ENCODE assay signal across 8 cellular contexts in the genomic region with DNA sequence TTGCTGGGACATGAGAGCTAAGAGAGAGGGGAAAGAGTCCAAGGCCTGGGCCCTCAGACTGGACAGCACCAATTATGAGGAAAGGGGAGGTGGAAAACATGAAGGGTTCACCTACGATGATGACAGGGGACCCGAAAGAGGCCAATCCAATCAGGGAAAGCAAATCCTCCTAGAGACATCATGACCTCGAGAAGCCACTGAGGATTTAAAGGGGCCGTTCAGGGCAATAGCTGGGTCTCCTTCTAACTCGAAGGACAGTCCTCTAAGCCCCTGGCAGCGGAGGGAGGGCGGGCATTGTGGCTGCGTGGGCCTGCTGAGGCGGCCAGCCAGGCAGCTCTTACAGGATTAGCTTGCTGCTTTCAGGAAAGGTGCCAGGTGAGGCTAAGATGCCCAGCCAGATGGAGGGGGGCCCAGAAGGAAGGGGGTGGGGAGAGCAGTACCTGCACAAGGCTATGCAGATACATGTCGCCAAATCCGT. TPM values are rescaled to one million over a fixed set of nuclear protein-coding genes. Genes with fewer than 3 reads are reported as not detected.
A peak's percentile ranks its signal among the peaks of the same experiment; 100 is the strongest.
DNase-seq lines count a peak whose midpoint lies in the region; ATAC-seq and TF ChIP-seq lines count a peak whose summit lies in the region.

No MANE protein-coding gene starts in this region.

- H3K4me1 Mint-ChIP-seq in endothelial cell (ENCODE audit: unreplicated experiment) (peaks cover 69% of the 10 kb centered on the region), Calu3 (ENCODE audit: low read depth, unreplicated experiment) (peaks cover 56% of the 10 kb centered on the region)

- H3K27ac ChIP-seq in GM23248 (peak overlapping the region; percentile 13; the same call in 1 of the 2 replicates), OCI-LY1 (ENCODE audit: low read depth, low read length, poor library complexity, severe bottlenecking) (peak overlapping the region; percentile 100), gastrocnemius medialis (peak overlapping the region; percentile 96 to 99 (median 98))

- H3K4me1 ChIP-seq in GM23248 (ENCODE audit: insufficient read depth), result peaks cover 77% of the 10 kb centered on the region
- H3K4me1 ChIP-seq in OCI-LY1 (ENCODE audit: insufficient read depth, low read length, severe bottlenecking), result peaks cover 100% of the 10 kb centered on the region
- H3K4me1 ChIP-seq in gastrocnemius medialis, result peaks cover 96 to 98% of the 10 kb centered on the region in 2 donors

- H3K36me3 Mint-ChIP-seq in endothelial cell (ENCODE audit: low read depth, unreplicated experiment), result peaks cover 15% of the 10 kb centered on the region
- H3K36me3 Mint-ChIP-seq in Calu3 (ENCODE audit: insufficient read depth, unreplicated experiment), result peaks cover 27% of the 10 kb centered on the region

- CTCF ChIA-PET in Calu3 (lab: Charles Lee), result no interaction called here

- 41 to 42% methylated on average over 11 of the region's 11 CpGs for WGBS in GM23248 (ENCODE audit: low coverage in 1 of 2, low lambda C conversion rate in 2 of 2, missing lambda C conversion rate in 2 of 2), 2 experiments

- H3K9me3 ChIP-seq in GM23248 (ENCODE audit: low read depth), result no peaks in the 10 kb centered on the region
- no peaks in the 10 kb centered on the region for H3K9me3 ChIP-seq in OCI-LY1 (ENCODE audit: low read length)
- no peaks in the 10 kb centered on the region for H3K9me3 ChIP-seq in gastrocnemius medialis

- peak; percentile 29 for DNase-seq in GM23248
- DNase-seq in endothelial cell (ENCODE audit: low spot score), result no peak
- DNase-seq in gastrocnemius medialis, result peak; percentile 74 to 97
- no peak for DNase-seq in GM03348 (ENCODE audit: low spot score)
- no peak for DNase-seq in Calu3

- H3K79me2 ChIP-seq in GM23248 (ENCODE audit: insufficient read depth) (peaks cover 100% of the 10 kb centered on the region), OCI-LY1 (ENCODE audit: insufficient read depth, low read length) (peaks cover 70% of the 10 kb centered on the region)

- H3K9ac ChIP-seq in GM23248 (no peak overlapping the region), OCI-LY1 (ENCODE audit: low read length) (peak overlapping the region; percentile 71)

- H3K4me3 ChIP-seq in GM23248, result no peak overlapping the region
- H3K4me3 ChIP-seq in OCI-LY1 (ENCODE audit: low read depth, low read length, poor library complexity, severe bottlenecking), result peak overlapping the region; percentile 45
- peak overlapping the region; percentile 40 to 89 (median 56) for H3K4me3 ChIP-seq in gastrocnemius medialis

- H3K27me3 Mint-ChIP-seq in endothelial cell (ENCODE audit: unreplicated experiment) (peaks cover 21% of the 10 kb centered on the region), Calu3 (ENCODE audit: unreplicated experiment) (no peaks in the 10 kb centered on the region)

- in situ Hi-C loops in GM23248 (cut with MboI) (no loop called here), gastrocnemius medialis (cut with MboI; ENCODE audit: low sequenced_read_pairs in 4 of 4) (loop anchor here in 1 of 4 donors (25.0 kb wide), 1 partner anchor 381 kb away; the partner anchor contains the start of gene LMNA)

- no peak overlapping the region for H2AFZ ChIP-seq in GM23248
- H2AFZ ChIP-seq in OCI-LY1 (ENCODE audit: low read length), result no peak overlapping the region

- peak; percentile 47 to 72 for TF ChIP-seq POLR2A in gastrocnemius medialis (IDR thresholded peaks at IDR 0.05)

- H3K27ac Mint-ChIP-seq in endothelial cell (ENCODE audit: unreplicated experiment) (peak overlapping the region; percentile 72), Calu3 (ENCODE audit: unreplicated experiment) (no peak overlapping the region)

- H4K20me1 ChIP-seq in GM23248 (ENCODE audit: insufficient read depth) (peaks cover 32% of the 10 kb centered on the region), OCI-LY1 (ENCODE audit: insufficient read depth, low read length) (no peaks in the 10 kb centered on the region)

- intact Hi-C loops in gastrocnemius medialis (cut with DNase I; ENCODE audit: low total_unique reads), result loop anchor here (1.0 to 10.0 kb wide), 2 partner anchors 12 to 1488 kb away; partner anchors contain the start of gene ZBTB7B
- intact Hi-C loops in Calu3 (cut with micrococcal nuclease; ENCODE audit: unreplicated experiment), result no loop called here

- H3F3A ChIP-seq in GM23248 (ENCODE audit: insufficient read depth), result peaks cover 22% of the 10 kb centered on the region
- no peaks in the 10 kb centered on the region for H3F3A ChIP-seq in OCI-LY1 (ENCODE audit: insufficient read depth, low read length)

- H3K9me2 ChIP-seq in GM23248 (ENCODE audit: insufficient read depth) (no peaks in the 10 kb centered on the region), OCI-LY1 (ENCODE audit: low read depth, low read length) (no peaks in the 10 kb centered on the region)

- TF ChIP-seq CTCF in OCI-LY1 (IDR thresholded peaks at IDR 0.05; ENCODE audit: low read length), result no peak
- no peak for TF ChIP-seq CTCF in endothelial cell (IDR thresholded peaks at IDR 0.05; ENCODE audit: unreplicated experiment)
- TF ChIP-seq CTCF in gastrocnemius medialis (IDR thresholded peaks at IDR 0.05 in 4 of 5, conservative IDR thresholded peaks at IDR 0.05 in 1 of 5), result no peak
- no peak for TF ChIP-seq CTCF in Calu3 (IDR thresholded peaks at IDR 0.05; ENCODE audit: unreplicated experiment)

- ATAC-seq in gastrocnemius medialis (peak; percentile 8 to 33), GM21717 (IDR thresholded peaks at IDR 0.05; ENCODE audit: unreplicated experiment) (no peak), HG03378 (IDR thresholded peaks at IDR 0.05; ENCODE audit: unreplicated experiment) (no peak)

- H3K9me3 Mint-ChIP-seq in endothelial cell (ENCODE audit: unreplicated experiment) (no peaks in the 10 kb centered on the region), Calu3 (ENCODE audit: low read depth, unreplicated experiment) (no peaks in the 10 kb centered on the region)

- no TSS peak for BruUV-seq in Calu3 (replicated peaks; lab: Mats Ljungman, UMichigan)

- no peaks in the 10 kb centered on the region for H3K36me3 ChIP-seq in GM23248 (ENCODE audit: low read depth)
- H3K36me3 ChIP-seq in OCI-LY1 (ENCODE audit: insufficient read depth, low read length), result peaks cover 15% of the 10 kb centered on the region; the same call in 1 of the 2 replicates
- no peaks in the 10 kb centered on the region for H3K36me3 ChIP-seq in gastrocnemius medialis

- no peak overlapping the region for H3K4me3 Mint-ChIP-seq in endothelial cell (ENCODE audit: unreplicated experiment)
- no peak overlapping the region for H3K4me3 Mint-ChIP-seq in Calu3 (ENCODE audit: low read depth, unreplicated experiment)

- H3K4me2 ChIP-seq in GM23248 (ENCODE audit: unreplicated experiment), result peak overlapping the region; percentile 25
- peak overlapping the region; percentile 97 for H3K4me2 ChIP-seq in OCI-LY1 (ENCODE audit: low read length)

- H3K27me3 ChIP-seq in GM23248 (replicated peaks; ENCODE audit: insufficient read depth), result no peaks in the 10 kb centered on the region
- H3K27me3 ChIP-seq in OCI-LY1 (ENCODE audit: insufficient read depth, low read length), result no peaks in the 10 kb centered on the region
- no peaks in the 10 kb centered on the region for H3K27me3 ChIP-seq in gastrocnemius medialis

RNA-seq across cellular contexts. Expression of gene MEF2D, which starts 7.4 kb away (rescaled TPM):
- 22.3 and 23.6 TPM in 2 replicates for total RNA-seq in GM23248 (2014; rRNA removed; shearing (Covaris generic))
- polyA plus RNA-seq in GM23248 (2016; fragmentation: Nextera tagmentation; extraction: Ambion mirVana), result 32.1 and 34.1 TPM in 2 replicates
- 45.2 TPM for total RNA-seq in endothelial cell (ENCODE audit: unreplicated experiment)
- 100 to 1,000 TPM; 129 to 260 (median 168) TPM for total RNA-seq in gastrocnemius medialis
- 48.4 and 54.1 TPM in 2 replicates for total RNA-seq in Calu3 (2022)

Comparison
In these comparisons a context has a peak if more than half of its experiments do, and no peak if none do; other contexts are left out.
1. DNase-seq: peak in GM23248 (single experiment) and gastrocnemius medialis (2 of 2); none in endothelial cell (single experiment), GM03348 (single experiment) and Calu3 (single experiment).
2. H3K27ac ChIP-seq: peak in every context shown above with its lines; median percentile 100 in OCI-LY1; 98 in gastrocnemius medialis; 13 in GM23248.
3. ATAC-seq: peak in gastrocnemius medialis (2 of 2); none in GM21717 (single experiment) and HG03378 (single experiment).